30 cellular contexts compared by ENCODE assay signal in the genomic region with DNA sequence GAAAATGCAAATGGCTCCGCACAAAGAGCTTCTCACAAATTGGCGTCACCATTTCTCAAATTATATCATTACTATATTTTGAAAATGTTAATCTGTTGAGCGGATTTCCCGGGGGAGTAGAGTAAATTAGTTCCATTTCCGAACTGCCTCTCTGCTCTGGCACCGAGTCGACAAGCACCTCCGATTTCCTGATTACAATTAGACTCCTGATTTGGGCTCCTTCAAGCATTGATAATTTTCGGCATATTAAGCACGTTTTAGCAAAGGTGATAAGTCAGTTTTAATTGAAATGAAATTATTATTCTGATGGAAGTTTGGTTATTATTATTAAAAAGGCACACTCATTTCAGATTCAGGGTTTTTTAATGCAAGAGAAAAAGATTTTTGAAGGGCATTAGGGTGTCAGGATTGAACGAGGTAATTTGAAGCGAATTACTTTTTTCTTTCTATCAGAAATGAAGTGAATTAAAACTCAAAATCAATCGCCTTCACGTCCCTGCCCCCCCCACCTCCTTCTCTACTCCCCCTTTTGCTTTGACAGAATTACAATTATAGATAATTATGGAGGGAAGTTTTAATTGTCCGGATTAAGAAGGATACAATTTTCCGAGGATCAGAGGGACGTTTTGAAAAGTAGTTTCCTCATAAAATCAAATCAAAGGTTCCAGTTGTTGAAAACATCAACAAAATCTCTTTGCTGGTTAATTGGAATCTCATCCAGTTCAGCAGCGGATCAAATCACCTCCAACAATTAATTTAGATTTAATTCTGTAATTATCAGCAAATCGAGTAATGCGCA. TPM values are rescaled to one million over a fixed set of nuclear protein-coding genes. Genes with fewer than 3 reads are reported as not detected.
DNase-seq lines count a peak whose midpoint lies in the region; ATAC-seq, FAIRE-seq and TF ChIP-seq lines count a peak whose summit lies in the region.
"Had no signal": no experiment of that assay in that cellular context is flagged by ENCODE, and none has a peak within 500 bp of the region (broad histone marks: within the 10 kb centered on the region; RNA-seq: fewer than 3 reads in every experiment).

No MANE protein-coding gene starts in this region.

- CTCF ChIA-PET in activated CD8-positive, alpha-beta memory T cell treated with anti-CD3 and anti-CD28 coated beads, Interleukin-2, amount 10 ng/mL, durations not matched to agents 7 days and 5 days (lab: Charles Lee) = no interaction called here

- no peak for DNase-seq in activated CD8-positive, alpha-beta memory T cell treated with anti-CD3 and anti-CD28 coated beads, Interleukin-2, amount 10 ng/mL, durations not matched to agents 7 days and 5 days
- DNase-seq in activated CD8-positive, alpha-beta memory T cell treated with anti-CD3 and anti-CD28 coated beads, Interleukin-2, amount 50 U/mL, for 4 hours = no peak
- no peak for DNase-seq in GM19239 (ENCODE audit: insufficient read length, low spot score)
- no peak for DNase-seq in T-helper 17 cell
- peak; percentile 30 for DNase-seq in left kidney (ENCODE audit: low read depth, low spot score)
- no peak for DNase-seq in chondrocyte (ENCODE audit: low spot score)
- DNase-seq in inferior parietal cortex (ENCODE audit: extremely low spot score) = no peak
- DNase-seq: activated CD4-positive, alpha-beta T cell treated with anti-CD3 and anti-CD28 coated beads, Interleukin-2, amount 10 ng/mL, durations not matched to agents 7 days and 5 days; activated naive CD4-positive, alpha-beta T cell treated with anti-CD3 and anti-CD28 coated beads for 36 hours; Caco-2; colonic mucosa; DMS79; effector CD4-positive, alpha-beta T cell; hippocampal formation; NCI-H1092; NCI-H187 treated with DMSO at 0.1 percent for 48 hours; SIG-M5; stimulated activated naive CD4-positive, alpha-beta T cell treated with Interleukin-2 at 50 U/mL for 16 hours; WERI-Rb-1 had no signal

- peak overlapping the region; percentile 15 for H3K27ac Mint-ChIP-seq in activated CD8-positive, alpha-beta memory T cell treated with anti-CD3 and anti-CD28 coated beads, Interleukin-2, amount 10 ng/mL, durations not matched to agents 7 days and 5 days
- H3K27ac Mint-ChIP-seq in T-helper 17 cell (peak overlapping the region; percentile 54), chondrocyte (ENCODE audit: unreplicated experiment) (no peak overlapping the region)
- H3K27ac Mint-ChIP-seq: activated CD4-positive, alpha-beta T cell treated with anti-CD3 and anti-CD28 coated beads, Interleukin-2, amount 10 ng/mL, durations not matched to agents 7 days and 5 days; activated naive CD4-positive, alpha-beta T cell treated with anti-CD3 and anti-CD28 coated beads for 36 hours; CD14-positive monocyte had no signal

- H3K27me3 Mint-ChIP-seq in activated CD8-positive, alpha-beta memory T cell treated with anti-CD3 and anti-CD28 coated beads, Interleukin-2, amount 10 ng/mL, durations not matched to agents 7 days and 5 days = peaks cover 64% of the 10 kb centered on the region
- H3K27me3 Mint-ChIP-seq in T-helper 17 cell = peaks cover 47% of the 10 kb centered on the region
- H3K27me3 Mint-ChIP-seq in chondrocyte (ENCODE audit: low read depth) = peaks cover 52% of the 10 kb centered on the region

- no peaks in the 10 kb centered on the region for H3K9me3 Mint-ChIP-seq in activated CD8-positive, alpha-beta memory T cell treated with anti-CD3 and anti-CD28 coated beads, Interleukin-2, amount 10 ng/mL, durations not matched to agents 7 days and 5 days (ENCODE audit: low read depth)
- no peaks in the 10 kb centered on the region for H3K9me3 Mint-ChIP-seq in chondrocyte (ENCODE audit: low read depth)
- H3K9me3 Mint-ChIP-seq: activated CD4-positive, alpha-beta T cell treated with anti-CD3 and anti-CD28 coated beads, Interleukin-2, amount 10 ng/mL, durations not matched to agents 7 days and 5 days; activated naive CD4-positive, alpha-beta T cell treated with anti-CD3 and anti-CD28 coated beads for 36 hours; nephron had no signal

- H3K4me1 Mint-ChIP-seq in activated CD8-positive, alpha-beta memory T cell treated with anti-CD3 and anti-CD28 coated beads, Interleukin-2, amount 10 ng/mL, durations not matched to agents 7 days and 5 days = peaks cover 2% of the 10 kb centered on the region
- H3K4me1 Mint-ChIP-seq in T-helper 17 cell = peaks cover 9% of the 10 kb centered on the region
- H3K4me1 Mint-ChIP-seq in chondrocyte (ENCODE audit: low read depth) = peaks cover 2% of the 10 kb centered on the region
- H3K4me1 Mint-ChIP-seq: activated CD4-positive, alpha-beta T cell treated with anti-CD3 and anti-CD28 coated beads, Interleukin-2, amount 10 ng/mL, durations not matched to agents 7 days and 5 days had no signal

- FAIRE-seq in GM19239 (lab: Jason Lieb, UNC) = peak; percentile 23
- FAIRE-seq: bronchial epithelial cell, H54 had no signal

- no peaks in the 10 kb centered on the region for H3K9me3 ChIP-seq in T-helper 17 cell (ENCODE audit: control insufficient read depth, low read length, poor library complexity, severe bottlenecking)
- H3K9me3 ChIP-seq: Caco-2, colonic mucosa, thoracic aorta had no signal

- no peak overlapping the region for H3K4me3 Mint-ChIP-seq in activated CD8-positive, alpha-beta memory T cell treated with anti-CD3 and anti-CD28 coated beads, Interleukin-2, amount 10 ng/mL, durations not matched to agents 7 days and 5 days
- H3K4me3 Mint-ChIP-seq in T-helper 17 cell = peak overlapping the region; percentile 57
- no peak overlapping the region for H3K4me3 Mint-ChIP-seq in chondrocyte (ENCODE audit: unreplicated experiment)
- H3K4me3 Mint-ChIP-seq: activated CD4-positive, alpha-beta T cell treated with anti-CD3 and anti-CD28 coated beads, Interleukin-2, amount 10 ng/mL, durations not matched to agents 7 days and 5 days; activated naive CD4-positive, alpha-beta T cell treated with anti-CD3 and anti-CD28 coated beads for 36 hours had no signal

- no peak for TF ChIP-seq CTCF in chondrocyte (IDR thresholded peaks at IDR 0.05)

- no peak for ATAC-seq in activated CD8-positive, alpha-beta memory T cell treated with anti-CD3 and anti-CD28 coated beads, Interleukin-2, amount 10 ng/mL, durations not matched to agents 7 days and 5 days
- ATAC-seq in T-helper 17 cell (no peak), HG03175 (IDR thresholded peaks at IDR 0.05; ENCODE audit: unreplicated experiment) (no peak)

- H3K36me3 Mint-ChIP-seq in activated CD8-positive, alpha-beta memory T cell treated with anti-CD3 and anti-CD28 coated beads, Interleukin-2, amount 10 ng/mL, durations not matched to agents 7 days and 5 days = no peaks in the 10 kb centered on the region
- H3K36me3 Mint-ChIP-seq in T-helper 17 cell (ENCODE audit: low read depth) = peaks cover 4% of the 10 kb centered on the region
- peaks cover 3% of the 10 kb centered on the region for H3K36me3 Mint-ChIP-seq in chondrocyte (ENCODE audit: low read depth)

RNA-seq across cellular contexts. Expression of a gene that starts 3.9 kb away (rescaled TPM):
- not detected for total RNA-seq in activated CD8-positive, alpha-beta memory T cell treated with anti-CD3 and anti-CD28 coated beads, Interleukin-2, amount 10 ng/mL, durations not matched to agents 7 days and 5 days
- not detected for total RNA-seq in T-helper 17 cell
- total RNA-seq in chondrocyte = not detected in 3 replicates
- total RNA-seq: A172; activated CD4-positive, alpha-beta T cell treated with anti-CD3 and anti-CD28 coated beads, Interleukin-2, amount 10 ng/mL, durations not matched to agents 7 days and 5 days; activated naive CD4-positive, alpha-beta T cell treated with anti-CD3 and anti-CD28 coated beads for 36 hours; bronchial epithelial cell; Caco-2; colonic mucosa; lung microvascular endothelial cell; mononuclear cell; NCI-H460; thoracic aorta; urinary bladder had no signal
